In the genomic region with DNA sequence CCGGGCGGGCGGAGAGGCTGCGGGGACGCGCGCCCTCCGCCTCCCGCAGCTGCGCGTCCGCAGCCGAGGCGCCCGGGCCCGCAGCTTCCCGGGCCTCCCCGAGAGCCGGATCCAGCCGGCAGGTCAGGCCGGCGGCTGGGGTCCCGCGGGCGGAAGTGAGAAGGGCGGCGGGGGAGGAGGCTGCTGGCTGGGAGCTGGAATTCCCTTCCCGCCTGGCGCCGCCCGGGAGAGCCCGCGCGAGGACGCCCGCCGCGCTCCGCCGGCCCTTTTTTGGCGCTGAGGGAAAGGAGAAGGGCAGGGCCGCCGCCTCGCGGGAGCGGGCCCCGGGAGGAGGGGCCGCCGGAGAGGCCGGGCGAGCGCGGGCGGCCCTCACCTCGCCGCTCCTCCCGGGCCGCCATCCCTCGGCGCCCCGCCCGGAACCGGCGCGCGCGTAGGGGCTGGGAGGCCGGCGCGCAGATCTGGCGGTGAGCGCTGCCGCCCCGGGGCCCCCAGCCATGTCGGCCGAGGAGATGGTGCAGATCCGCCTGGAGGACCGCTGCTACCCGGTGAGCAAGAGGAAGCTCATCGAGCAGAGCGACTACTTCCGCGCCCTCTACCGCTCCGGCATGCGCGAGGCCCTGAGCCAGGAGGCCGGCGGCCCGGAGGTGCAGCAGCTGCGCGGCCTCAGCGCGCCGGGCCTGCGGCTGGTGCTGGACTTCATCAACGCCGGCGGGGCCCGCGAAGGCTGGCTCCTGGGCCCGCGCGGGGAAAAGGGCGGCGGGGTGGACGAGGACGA, we compare ENCODE assay signal across 7 cellular contexts.
A peak's percentile ranks its signal among the peaks of the same experiment; 100 is the strongest.
DNase-seq lines count a peak whose midpoint lies in the region; ATAC-seq, FAIRE-seq and TF ChIP-seq lines count a peak whose summit lies in the region.

A gene with protein sequence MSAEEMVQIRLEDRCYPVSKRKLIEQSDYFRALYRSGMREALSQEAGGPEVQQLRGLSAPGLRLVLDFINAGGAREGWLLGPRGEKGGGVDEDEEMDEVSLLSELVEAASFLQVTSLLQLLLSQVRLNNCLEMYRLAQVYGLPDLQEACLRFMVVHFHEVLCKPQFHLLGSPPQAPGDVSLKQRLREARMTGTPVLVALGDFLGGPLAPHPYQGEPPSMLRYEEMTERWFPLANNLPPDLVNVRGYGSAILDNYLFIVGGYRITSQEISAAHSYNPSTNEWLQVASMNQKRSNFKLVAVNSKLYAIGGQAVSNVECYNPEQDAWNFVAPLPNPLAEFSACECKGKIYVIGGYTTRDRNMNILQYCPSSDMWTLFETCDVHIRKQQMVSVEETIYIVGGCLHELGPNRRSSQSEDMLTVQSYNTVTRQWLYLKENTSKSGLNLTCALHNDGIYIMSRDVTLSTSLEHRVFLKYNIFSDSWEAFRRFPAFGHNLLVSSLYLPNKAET (plus strand): TSS at position 397 of the 775 bp plus-strand sequence. CDS start 98 bp downstream, at position 495.
A gene (minus strand): TSS at position 400 of the 775 bp plus-strand sequence. CDS start 8,960 bp downstream, outside the sequence.

- DNase-seq in GM18507 (ENCODE audit: extremely low spot score, insufficient read length, low read depth) (peak; percentile 53), NCI-H1417 treated with DMSO at 0.1 percent for 48 hours (lab: John Stamatoyannopoulos, UW) (peak; percentile 45), UCSD-AML1 (lab: John Stamatoyannopoulos, UW; ENCODE audit: unreplicated experiment) (peak; percentile 81), brain microvascular endothelial cell (peak; percentile 40)

- FAIRE-seq in GM18507 (lab: Jason Lieb, UNC), result peak; percentile 46

- no peaks in the 10 kb centered on the region for H3K9me3 ChIP-seq in iPS-20b (ENCODE audit: insufficient read depth, low read depth, low read length)

- TF ChIP-seq CTCF in brain microvascular endothelial cell (IDR thresholded peaks at IDR 0.05; ENCODE audit: low read depth, low read length, missing control alignments), result peak; percentile 22

- H3K4me1 ChIP-seq in iPS-20b (ENCODE audit: insufficient read depth, low read length), result peaks cover 8% of the 10 kb centered on the region; the same call in 1 of the 2 replicates

- H3K36me3 ChIP-seq in brain microvascular endothelial cell (replicated peaks) (no peaks in the 10 kb centered on the region), iPS-20b (ENCODE audit: insufficient read depth, low read depth, low read length) (peaks cover 9% of the 10 kb centered on the region; the same call in 1 of the 2 replicates)

- H3K4me3 ChIP-seq in brain microvascular endothelial cell (ENCODE audit: low read depth, low read length), result peak within 1 kb of the TSS; percentile 82
- H3K4me3 ChIP-seq in iPS-20b (ENCODE audit: low read length), result peak within 1 kb of the TSS; percentile 83
- H3K4me3 ChIP-seq in skin epidermis, result peak within 1 kb of the TSS; percentile 63 to 89 (median 74)

- no peaks in the 10 kb centered on the region for H3K27me3 ChIP-seq in brain microvascular endothelial cell (replicated peaks)
- no peaks in the 10 kb centered on the region for H3K27me3 ChIP-seq in iPS-20b (ENCODE audit: insufficient read depth, low read length)

- in situ Hi-C loops in brain microvascular endothelial cell (cut with HindIII; ENCODE audit: low pct_ligation_motif_present, low sequenced_read_pairs), result no loop called here

- peak within 1 kb of the TSS; percentile 92; the same call in 1 of the 2 replicates for H3K9ac ChIP-seq in iPS-20b (ENCODE audit: low read depth, low read length)

- ATAC-seq in HG02798 (IDR thresholded peaks at IDR 0.05; ENCODE audit: poor library complexity, unreplicated experiment), result peak; percentile 82

- peak within 1 kb of the TSS; percentile 71 for H3K27ac ChIP-seq in brain microvascular endothelial cell
- H3K27ac ChIP-seq in iPS-20b (ENCODE audit: low read length), result peak within 1 kb of the TSS; percentile 72
- peak within 1 kb of the TSS; percentile 36 to 94 (median 87) for H3K27ac ChIP-seq in skin epidermis

Comparison
In these comparisons a context has a peak if more than half of its experiments do, and no peak if none do; other contexts are left out.
1. Peak in every context shown above with its lines: DNase-seq, ATAC-seq, H3K4me3 ChIP-seq and H3K27ac ChIP-seq.